Comparison of ENCODE assay signal across 2 cellular contexts in genomic region chr20:46286977-46287376, GRCh38.
TF ChIP-seq lines count a peak whose summit lies in the region.

No MANE protein-coding gene starts in this region.

TF ChIP-seq in HepG2, 621 proteins besides CTCF, POLR2A, EP300 and RAD21:
- TF ChIP-seq PLSCR1 (CRISPR knock-in tag; IDR thresholded peaks at IDR 0.05; ENCODE audit: borderline replicate concordance) (no peak), ZNF629 (CRISPR knock-in tag; conservative IDR thresholded peaks at IDR 0.05) (peak; percentile 74)

TF ChIP-seq in K562, 482 proteins besides CTCF, POLR2A, EP300 and RAD21:
- no peak for TF ChIP-seq TSHZ1 (CRISPR knock-in tag; IDR thresholded peaks at IDR 0.05)
- TF ChIP-seq MLLT1 (IDR thresholded peaks at IDR 0.05), result no peak
- peak; percentile 82 for TF ChIP-seq RBM25 (IDR thresholded peaks at IDR 0.05; ENCODE audit: low read depth, low read length, severe bottlenecking)
- no peak for TF ChIP-seq CREB3 (tag; conservative IDR thresholded peaks at IDR 0.05; ENCODE audit: low read depth)
- TF ChIP-seq RBM17 (IDR thresholded peaks at IDR 0.05; ENCODE audit: borderline replicate concordance, low read depth, low read length), result no peak
- no peak for TF ChIP-seq PHF8 (IDR thresholded peaks at IDR 0.05; ENCODE audit: borderline replicate concordance, low read length)
- TF ChIP-seq SIN3B (IDR thresholded peaks at IDR 0.05; ENCODE audit: low read depth), result no peak
- TF ChIP-seq NKRF (IDR thresholded peaks at IDR 0.05; ENCODE audit: borderline replicate concordance), result no peak
- TF ChIP-seq ZFPM2 (CRISPR knock-in tag; IDR thresholded peaks at IDR 0.05), result no peak
- TF ChIP-seq POLR3A (IDR thresholded peaks at IDR 0.05; ENCODE audit: borderline replicate concordance, extremely low read depth, insufficient read depth, insufficient read length), result no peak
- TF ChIP-seq GTF2F1 (IDR thresholded peaks at IDR 0.05; ENCODE audit: low read depth, low read length), result no peak
- no peak for TF ChIP-seq CCAR2 (IDR thresholded peaks at IDR 0.05; ENCODE audit: low read depth, low read length)
- peak; percentile 80 for TF ChIP-seq ESRRA (IDR thresholded peaks at IDR 0.05; ENCODE audit: borderline replicate concordance, low read depth)
